ENCODE assay signal across 26 cellular contexts in genomic region chr3:115728013-115728412, GRCh38.
"Had no signal": no experiment of that assay in that cellular context is flagged by ENCODE, and none has a peak within 500 bp of the region (broad histone marks: within the 10 kb centered on the region; RNA-seq: fewer than 3 reads in every experiment).

No MANE protein-coding gene starts in this region.

- H3K4me1 ChIP-seq: colonic mucosa, esophagus squamous epithelium, gastrocnemius medialis, heart right ventricle, left lung, lower lobe of right lung had no signal

- FAIRE-seq: endometrium, islet of Langerhans, keratinocyte had no signal

- H3K9me3 ChIP-seq: colonic mucosa, esophagus squamous epithelium, gastrocnemius medialis, lower lobe of right lung, mucosa of descending colon had no signal

- H3K27me3 ChIP-seq: colonic mucosa, esophagus squamous epithelium, gastrocnemius medialis, heart right ventricle, left lung had no signal

- ATAC-seq: effector memory CD8-positive, alpha-beta T cell; esophagus mucosa; gastrocnemius medialis; heart right ventricle; left cardiac atrium; left lung; left ventricle myocardium superior; lower lobe of right lung; mucosa of descending colon had no signal

- DNase-seq: colonic mucosa; cortex of kidney; effector CD8-positive, alpha-beta T cell; effector memory CD8-positive, alpha-beta T cell; endodermal cell; erythroblast; esophagus squamous epithelium; foreskin fibroblast; foreskin melanocyte; gastrocnemius medialis; glutamatergic neuron; head of caudate nucleus; heart right ventricle; hippocampal formation; left cardiac atrium; left lung; left ventricle myocardium superior; lower lobe of right lung; mesenchymal stem cell; mucosa of descending colon; naive B cell had no signal

- H3K27ac ChIP-seq: colonic mucosa, epithelial cell of prostate, esophagus squamous epithelium, gastrocnemius medialis, heart right ventricle, left lung, lower lobe of right lung had no signal

- H3K4me3 ChIP-seq: colonic mucosa, esophagus squamous epithelium, gastrocnemius medialis, heart right ventricle, left lung, lower lobe of right lung, mucosa of descending colon had no signal

- H3K36me3 ChIP-seq: colonic mucosa, esophagus squamous epithelium, gastrocnemius medialis, heart right ventricle, left lung, lower lobe of right lung had no signal
